ENCODE assay signal across 8 cellular contexts in the genomic region with DNA sequence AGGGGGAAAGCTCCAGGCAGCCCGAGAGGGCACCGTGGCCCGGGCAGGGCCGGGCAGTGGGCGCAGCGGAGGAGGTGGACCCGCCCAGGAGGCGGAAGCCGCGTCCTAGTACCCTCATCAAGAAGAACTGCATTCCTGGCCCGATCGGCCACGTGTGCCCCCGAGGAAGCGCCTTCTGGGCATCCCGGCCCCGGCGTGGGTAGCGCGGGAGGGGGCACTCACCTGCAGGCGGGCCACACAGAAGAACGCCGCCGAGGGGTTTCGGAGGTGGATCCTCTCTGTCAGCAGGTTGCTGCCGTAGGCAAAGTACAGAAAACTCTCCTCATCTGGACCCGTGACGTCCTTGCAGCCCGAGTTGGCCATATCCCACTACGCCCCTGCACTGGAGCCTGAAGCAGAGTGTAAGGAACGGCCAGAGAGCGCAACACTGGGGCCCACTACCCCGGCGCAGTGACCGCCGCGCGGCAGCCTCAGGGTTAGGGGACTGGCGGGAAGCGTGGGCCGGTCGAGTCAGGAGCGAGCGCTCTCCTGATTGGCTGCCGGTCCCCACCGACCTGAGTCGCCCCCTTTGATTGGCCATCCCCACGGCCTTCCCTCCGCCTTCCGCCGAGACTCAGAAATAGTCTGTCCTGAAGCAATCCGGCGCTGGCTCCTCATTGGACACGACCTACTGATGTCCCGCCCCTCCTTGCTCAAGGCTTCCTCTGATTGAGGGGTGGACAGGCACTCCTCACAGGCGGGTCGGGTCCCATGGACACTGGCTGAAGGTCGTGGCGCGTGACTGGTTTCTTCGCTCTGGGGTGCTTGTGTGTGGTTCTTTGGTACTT. TPM values are rescaled to one million over a fixed set of nuclear protein-coding genes. Genes with fewer than 3 reads are reported as not detected.
DNase-seq lines count a peak whose midpoint lies in the region; ATAC-seq and TF ChIP-seq lines count a peak whose summit lies in the region.

GGCT (minus strand) TSS at position 483 of the 827 bp plus-strand sequence; CDS start at position 363, 120 bp downstream.

- H3F3A ChIP-seq in SU-DHL-6 (ENCODE audit: insufficient read depth), result no peaks in the 10 kb centered on the region

- intact Hi-C loops in head of caudate nucleus (cut with DNase I), result loop anchor here (10.0 kb wide), 3 partner anchors 60 to 340 kb away; partner anchors contain the start of gene ZNRF2
- intact Hi-C loops in ovary (cut with DNase I), result no loop called here
- intact Hi-C loops in thyroid gland (cut with DNase I), result loop anchor here (10.0 kb wide), 1 partner anchor 60 kb away; no protein-coding TSS in a partner anchor

- H3K27me3 ChIP-seq in SU-DHL-6 (ENCODE audit: low read length) (no peaks in the 10 kb centered on the region), ovary (no peaks in the 10 kb centered on the region), thyroid gland (no peaks in the 10 kb centered on the region)

- H3K4me1 ChIP-seq in ovary (ENCODE audit: insufficient read depth), result peaks cover 6% of the 10 kb centered on the region
- peaks cover 18 to 19% of the 10 kb centered on the region in 2 donors for H3K4me1 ChIP-seq in thyroid gland

- H3K36me3 ChIP-seq in SU-DHL-6 (ENCODE audit: low read length) (no peaks in the 10 kb centered on the region), ovary (no peaks in the 10 kb centered on the region), thyroid gland (no peaks in the 10 kb centered on the region)

- H3K9me3 Mint-ChIP-seq in activated naive CD8-positive, alpha-beta T cell treated with anti-CD3 and anti-CD28 coated beads, Interleukin-2, amount 10 ng/mL, durations not matched to agents 7 days and 5 days, result peaks cover 5% of the 10 kb centered on the region

- TF ChIP-seq CTCF in GM12864 (IDR thresholded peaks at IDR 0.05; ENCODE audit: low read depth, low read length, missing control alignments), result no peak
- no peak for TF ChIP-seq CTCF in SU-DHL-6 (IDR thresholded peaks at IDR 0.05; ENCODE audit: insufficient read depth, low read length, poor library complexity, severe bottlenecking)
- TF ChIP-seq CTCF in ovary (IDR thresholded peaks at IDR 0.05), result peak in 1 of 3 donors; percentile 16
- TF ChIP-seq CTCF in thyroid gland (IDR thresholded peaks at IDR 0.05), result no peak

- H3K9me3 ChIP-seq in SU-DHL-6 (ENCODE audit: insufficient read depth, low read length) (no peaks in the 10 kb centered on the region), ovary (no peaks in the 10 kb centered on the region), thyroid gland (no peaks in the 10 kb centered on the region)

- 0% methylated on average over 56 to 61 of the region's 61 CpGs for WGBS in ovary, 3 donors
- WGBS in thyroid gland, 2 donors, result 0 to 1% methylated on average over 7 to 35 of the region's 61 CpGs

- H3K4me1 Mint-ChIP-seq in activated naive CD8-positive, alpha-beta T cell treated with anti-CD3 and anti-CD28 coated beads, Interleukin-2, amount 10 ng/mL, durations not matched to agents 7 days and 5 days, result peaks cover 41% of the 10 kb centered on the region

- peaks cover 50% of the 10 kb centered on the region for H3K79me2 ChIP-seq in SU-DHL-6 (ENCODE audit: insufficient read depth, low read length)

- peak within 1 kb of the TSS; percentile 86 for H3K9ac ChIP-seq in SU-DHL-6 (ENCODE audit: low read length)

- H3K27me3 Mint-ChIP-seq in activated naive CD8-positive, alpha-beta T cell treated with anti-CD3 and anti-CD28 coated beads, Interleukin-2, amount 10 ng/mL, durations not matched to agents 7 days and 5 days, result no peaks in the 10 kb centered on the region

- no peaks in the 10 kb centered on the region for H4K20me1 ChIP-seq in SU-DHL-6 (ENCODE audit: low read depth, low read length)

- peak within 1 kb of the TSS; percentile 72 for H3K4me2 ChIP-seq in SU-DHL-6 (ENCODE audit: low read depth, low read length, poor library complexity, severe bottlenecking)

- DNase-seq in GM12864 (ENCODE audit: low read depth), result peak; percentile 96
- DNase-seq in NCI-H128 (lab: John Stamatoyannopoulos, UW; ENCODE audit: unreplicated experiment), result peak; percentile 95
- peak; percentile 92 for DNase-seq in activated naive CD8-positive, alpha-beta T cell treated with anti-CD3 and anti-CD28 coated beads, Interleukin-2, amount 10 ng/mL, durations not matched to agents 7 days and 5 days
- peak; percentile 97 to 100 (median 99) for DNase-seq in head of caudate nucleus
- DNase-seq in ovary, result peak; percentile 98 to 99 (median 98)
- peak; percentile 100 for DNase-seq in thyroid gland

- H3K27ac ChIP-seq in SU-DHL-6 (ENCODE audit: low read depth, low read length) (peak within 1 kb of the TSS; percentile 30), ovary (peak within 1 kb of the TSS; percentile 37 to 82), thyroid gland (peak within 1 kb of the TSS; percentile 84 to 89 (median 89))

- ATAC-seq in HG02678 (IDR thresholded peaks at IDR 0.05; ENCODE audit: unreplicated experiment), result peak; percentile 98
- peak; percentile 99 for ATAC-seq in activated naive CD8-positive, alpha-beta T cell treated with anti-CD3 and anti-CD28 coated beads, Interleukin-2, amount 10 ng/mL, durations not matched to agents 7 days and 5 days (ENCODE audit: low read depth)

- H3K4me3 Mint-ChIP-seq in activated naive CD8-positive, alpha-beta T cell treated with anti-CD3 and anti-CD28 coated beads, Interleukin-2, amount 10 ng/mL, durations not matched to agents 7 days and 5 days, result peak within 1 kb of the TSS; percentile 92

- TF ChIP-seq EP300 in ovary (IDR thresholded peaks at IDR 0.05), result no peak

- TF ChIP-seq POLR2A in ovary (IDR thresholded peaks at IDR 0.05) (peak; percentile 55), thyroid gland (IDR thresholded peaks at IDR 0.05) (peak in 1 of 2 donors; percentile 81)

- H3K36me3 Mint-ChIP-seq in activated naive CD8-positive, alpha-beta T cell treated with anti-CD3 and anti-CD28 coated beads, Interleukin-2, amount 10 ng/mL, durations not matched to agents 7 days and 5 days, result peaks cover 22% of the 10 kb centered on the region

- POLR2A ChIA-PET in activated naive CD8-positive, alpha-beta T cell treated with anti-CD3 and anti-CD28 coated beads, Interleukin-2, amount 10 ng/mL, durations not matched to agents 7 days and 5 days (lab: Charles Lee), result interaction anchor here (1.2 to 1.6 kb wide), 2 partner anchors 26 kb away, joined by 7 to 8 read pairs; partner anchors contain the start of gene NOD1

- H3K4me3 ChIP-seq in GM12864 (ENCODE audit: low read depth, low read length) (peak within 1 kb of the TSS; percentile 79), SU-DHL-6 (ENCODE audit: insufficient read depth, low read length, poor library complexity, severe bottlenecking) (peak within 1 kb of the TSS; percentile 67), ovary (peak within 1 kb of the TSS; percentile 94), thyroid gland (replicated peaks in 1 of 3) (peak within 1 kb of the TSS; percentile 72 to 91 (median 89))

- H2AFZ ChIP-seq in SU-DHL-6 (ENCODE audit: low read depth, low read length, severe bottlenecking), result peak within 1 kb of the TSS; percentile 75

- peak within 1 kb of the TSS; percentile 94 for H3K27ac Mint-ChIP-seq in activated naive CD8-positive, alpha-beta T cell treated with anti-CD3 and anti-CD28 coated beads, Interleukin-2, amount 10 ng/mL, durations not matched to agents 7 days and 5 days

- H3K9me2 ChIP-seq in SU-DHL-6 (replicated peaks; ENCODE audit: insufficient read depth, low read length), result no peaks in the 10 kb centered on the region

RNA-seq across cellular contexts. Expression of gene GGCT, which starts in this region (rescaled TPM):
- total RNA-seq in activated naive CD8-positive, alpha-beta T cell treated with anti-CD3 and anti-CD28 coated beads, Interleukin-2, amount 10 ng/mL, durations not matched to agents 7 days and 5 days, result 10 to 100 TPM; 40.2 to 42.7 TPM
- 10 to 100 TPM; 17.9 to 31.8 (median 22.0) TPM for total RNA-seq in ovary
- polyA plus RNA-seq in ovary, result 10 to 100 TPM; 32.3 to 36.1 TPM
- 10 to 100 TPM; 24.1 to 47.0 (median 30.1) TPM for total RNA-seq in thyroid gland

Comparison
In these comparisons a context has a peak if more than half of its experiments do, and no peak if none do; other contexts are left out.
1. Peak in every context shown above with its lines: DNase-seq, ATAC-seq, H3K4me3 ChIP-seq and H3K27ac ChIP-seq.
2. H3K27ac ChIP-seq: peak in every context shown above with its lines; median percentile 89 in thyroid gland; 60 in ovary; 30 in SU-DHL-6.
3. intact Hi-C loops: an anchor here in head of caudate nucleus (10.0 kb wide) and thyroid gland (10.0 kb wide); none called in ovary.